In the genomic region with DNA sequence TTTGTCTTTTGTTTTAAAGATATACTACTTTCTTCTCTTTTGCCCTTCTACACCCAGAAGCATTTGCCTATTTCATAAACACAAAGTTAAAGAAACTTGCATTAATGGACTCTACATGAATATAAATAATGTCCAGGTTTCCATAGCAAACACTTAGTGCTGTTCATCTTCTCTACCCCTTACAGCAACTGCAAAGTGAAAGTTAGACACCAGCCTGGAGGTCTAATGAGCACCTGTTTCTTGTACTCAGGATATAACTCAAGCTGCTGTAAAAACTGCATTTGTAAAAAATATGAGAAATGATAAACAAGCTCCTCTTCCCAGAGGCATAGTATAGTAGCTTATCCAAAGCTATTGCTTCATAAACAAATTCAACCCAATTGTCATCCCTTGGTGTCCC, we compare ENCODE assay signal across 34 cellular contexts.
"Had no signal": no experiment of that assay in that cellular context is flagged by ENCODE, and none has a peak within 500 bp of the region (broad histone marks: within the 10 kb centered on the region; RNA-seq: fewer than 3 reads in every experiment).

No MANE protein-coding gene starts in this region.

- H3K27me3 ChIP-seq: MG63 had no signal

- H3K36me3 ChIP-seq: MG63 had no signal

- H3K4me3 ChIP-seq: MG63 had no signal

- DNase-seq: Karpas-422, Kasumi-1, MG63, MV-4-11, NCI-H1048, NCI-H1092, NCI-H1092 treated with DMSO at 0.1 percent for 48 hours, NCI-H1105, NCI-H1105 treated with DMSO at 0.1 percent for 48 hours, NCI-H1417, NCI-H1417 treated with DMSO at 0.1 percent for 48 hours, NCI-H1436, NCI-H1436 treated with DMSO at 0.1 percent for 48 hours, NCI-H146, NCI-H1694, NCI-H1694 treated with DMSO at 0.1 percent for 48 hours, NCI-H187, NCI-H187 treated with DMSO at 0.1 percent for 48 hours, NCI-H1930, NCI-H2029, NCI-H2029 treated with DMSO at 0.1 percent for 48 hours, NCI-H2081, NCI-H2081 treated with DMSO at 0.1 percent for 48 hours, NCI-H2107, NCI-H2171, NCI-H2171 treated with DMSO at 0.1 percent for 48 hours, NCI-H2227 treated with DMSO at 0.1 percent for 48 hours, NCI-H226, NCI-H345, NCI-H446, NCI-H446 treated with DMSO at 0.1 percent for 48 hours, NCI-H510A, NCI-H510A treated with DMSO at 0.1 percent for 48 hours, NCI-H524 had no signal
